ENCODE assay signal across 23 cellular contexts in the genomic region with DNA sequence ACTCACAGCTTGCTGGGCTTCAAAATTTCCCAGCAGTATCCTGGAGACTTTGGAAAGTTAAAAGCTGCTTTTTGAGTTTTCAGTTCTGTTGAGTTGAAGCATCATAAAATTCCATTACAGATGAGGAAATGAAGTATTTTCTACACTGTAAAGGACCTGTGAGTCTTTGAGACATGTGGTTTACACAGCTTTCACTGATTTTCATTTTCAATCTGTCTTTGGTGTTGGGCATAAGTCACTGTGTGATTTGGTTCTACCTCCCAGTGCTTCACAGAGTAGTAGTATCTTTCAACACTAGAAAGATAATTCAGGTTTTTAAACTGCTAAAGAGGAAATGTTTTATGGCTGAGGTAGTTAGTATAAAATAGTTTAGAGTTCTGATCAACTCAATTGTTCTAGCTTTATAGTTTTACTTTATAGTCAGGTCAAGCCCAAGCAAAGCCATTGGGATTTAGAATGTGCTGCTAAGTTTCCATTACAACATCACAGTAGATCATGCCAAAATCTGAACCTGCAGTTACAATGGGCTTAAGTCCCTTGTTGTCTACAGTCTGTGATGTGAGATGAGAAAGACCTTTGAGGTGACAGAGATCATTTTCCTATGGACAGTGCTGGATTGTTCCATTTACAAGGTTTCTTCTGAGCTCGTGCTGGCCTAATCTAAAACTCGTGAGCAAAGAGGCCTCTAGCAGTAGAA.
DNase-seq lines count a peak whose midpoint lies in the region; ATAC-seq, FAIRE-seq and TF ChIP-seq lines count a peak whose summit lies in the region.
"Had no signal": no experiment of that assay in that cellular context is flagged by ENCODE, and none has a peak within 500 bp of the region (broad histone marks: within the 10 kb centered on the region; RNA-seq: fewer than 3 reads in every experiment).

No MANE protein-coding gene starts in this region.

- H3K27ac ChIP-seq in right cardiac atrium (ENCODE audit: low read length) (peak overlapping the region; percentile 13), Karpas-422 (ENCODE audit: low read length) (no peak overlapping the region), endothelial cell of umbilical vein (ENCODE audit: insufficient read depth, low read depth, low read length) (no peak overlapping the region), caudate nucleus (ENCODE audit: low read depth, low read length) (no peak overlapping the region), sigmoid colon (no peak overlapping the region)
- H3K27ac ChIP-seq: GM23248 had no signal

- H3K79me2 ChIP-seq in Karpas-422 (ENCODE audit: low read length) (no peaks in the 10 kb centered on the region), endothelial cell of umbilical vein (ENCODE audit: control insufficient read depth, insufficient read depth, low read length) (no peaks in the 10 kb centered on the region)

- H3K36me3 ChIP-seq in Karpas-422 (ENCODE audit: insufficient read depth, low read length) (no peaks in the 10 kb centered on the region), endothelial cell of umbilical vein (ENCODE audit: control insufficient read depth in 2 of 2, extremely low read depth in 1 of 2, insufficient read depth in 2 of 2, low read length in 2 of 2) (no peaks in the 10 kb centered on the region), sigmoid colon (no peaks in the 10 kb centered on the region)
- H3K36me3 ChIP-seq: BE2C, HAP-1 had no signal

- CTCF ChIA-PET in endothelial cell of umbilical vein (lab: Charles Lee) (interaction anchor here (1.0 kb wide), 1 partner anchor 47 kb away, joined by 3 read pairs; no protein-coding TSS in a partner anchor), WTC11 (lab: Charles Lee) (interaction anchor here (1.0 kb wide), 1 partner anchor 9 kb away, joined by 3 read pairs; no protein-coding TSS in a partner anchor)

- no peaks in the 10 kb centered on the region for H3K4me1 Mint-ChIP-seq in WTC11
- H3K4me1 Mint-ChIP-seq: CD4-positive, CD25-positive, alpha-beta regulatory T cell had no signal

- H2AFZ ChIP-seq in Karpas-422 (ENCODE audit: low read length) (no peak overlapping the region), endothelial cell of umbilical vein (ENCODE audit: low read depth, low read length) (no peak overlapping the region)
- H2AFZ ChIP-seq: GM23248 had no signal

- ATAC-seq in right cardiac atrium (no peak), GM18873 (IDR thresholded peaks at IDR 0.05; ENCODE audit: low FRiP score, unreplicated experiment) (no peak), WTC11 (no peak)
- ATAC-seq: Right ventricle myocardium inferior had no signal

- H3K9me3 Mint-ChIP-seq in WTC11, result no peaks in the 10 kb centered on the region
- H3K9me3 Mint-ChIP-seq: CD4-positive, CD25-positive, alpha-beta regulatory T cell had no signal

- H4K20me1 ChIP-seq in Karpas-422 (ENCODE audit: insufficient read depth, low read depth, low read length), result no peaks in the 10 kb centered on the region
- H4K20me1 ChIP-seq in endothelial cell of umbilical vein (replicated peaks; ENCODE audit: control insufficient read depth, extremely low read depth, insufficient read depth, low read length), result no peaks in the 10 kb centered on the region

- no peaks in the 10 kb centered on the region for H3K9me2 ChIP-seq in Karpas-422 (replicated peaks; ENCODE audit: insufficient read depth, low read length)

- intact Hi-C loops in right cardiac atrium (cut with DNase I), result loop anchor here in 1 of 4 donors (10.0 kb wide), 1 partner anchor 151 kb away; no protein-coding TSS in a partner anchor
- intact Hi-C loops in cardiac septum (cut with DNase I), result no loop called here
- intact Hi-C loops in endothelial cell of umbilical vein (cut with micrococcal nuclease), result no loop called here
- intact Hi-C loops in sigmoid colon (cut with DNase I), result no loop called here

- H3K36me3 Mint-ChIP-seq in WTC11, result peaks cover 37% of the 10 kb centered on the region
- H3K36me3 Mint-ChIP-seq: CD4-positive, CD25-positive, alpha-beta regulatory T cell had no signal

- no peak overlapping the region for H3K4me3 ChIP-seq in right cardiac atrium (ENCODE audit: low read length)
- no peak overlapping the region for H3K4me3 ChIP-seq in Karpas-422 (ENCODE audit: low read length)
- H3K4me3 ChIP-seq in endothelial cell of umbilical vein (replicated peaks in 1 of 3; ENCODE audit: insufficient read depth in 1 of 3, low read depth in 1 of 3, low read length in 3 of 3), result no peak overlapping the region
- H3K4me3 ChIP-seq in sigmoid colon, result no peak overlapping the region
- H3K4me3 ChIP-seq: GM23248, HAP-1 had no signal

- POLR2A ChIA-PET in endothelial cell of umbilical vein (lab: Charles Lee) (no interaction called here), WTC11 (lab: Charles Lee) (no interaction called here)

- no peak overlapping the region for H3K4me2 ChIP-seq in Karpas-422 (ENCODE audit: low read depth, low read length, poor library complexity, severe bottlenecking)
- H3K4me2 ChIP-seq in endothelial cell of umbilical vein (ENCODE audit: insufficient read depth, low read length), result no peak overlapping the region

- H3K9me3 ChIP-seq in right cardiac atrium (ENCODE audit: control insufficient read depth, low read length) (no peaks in the 10 kb centered on the region), Karpas-422 (ENCODE audit: low read length) (no peaks in the 10 kb centered on the region), endothelial cell of umbilical vein (replicated peaks; ENCODE audit: control insufficient read depth, insufficient read depth, low read length) (no peaks in the 10 kb centered on the region), sigmoid colon (no peaks in the 10 kb centered on the region)
- H3K9me3 ChIP-seq: BE2C, HAP-1 had no signal

- no peaks in the 10 kb centered on the region for H3K9me1 ChIP-seq in endothelial cell of umbilical vein (replicated peaks; ENCODE audit: control insufficient read depth, extremely low read depth, insufficient read depth, low read length)

- no peak for TF ChIP-seq EP300 in sigmoid colon (IDR thresholded peaks at IDR 0.05)

- BruUV-seq in endothelial cell of umbilical vein (replicated peaks; lab: Mats Ljungman, UMichigan), result no TSS peak

- H3K4me1 ChIP-seq in right cardiac atrium (ENCODE audit: control insufficient read depth, insufficient read depth, low read length) (peaks cover 18% of the 10 kb centered on the region), Karpas-422 (ENCODE audit: low read length) (no peaks in the 10 kb centered on the region), endothelial cell of umbilical vein (ENCODE audit: control insufficient read depth, extremely low read depth, insufficient read depth, low read length) (peaks cover 76% of the 10 kb centered on the region), sigmoid colon (peaks cover 0 to 36% (median 24%) of the 10 kb centered on the region in 4 donors)
- H3K4me1 ChIP-seq: HAP-1 had no signal

- TF ChIP-seq CTCF in endothelial cell of umbilical vein (IDR thresholded peaks at IDR 0.05; ENCODE audit: extremely low read depth in 1 of 2, insufficient read depth in 1 of 2, low read depth in 1 of 2, low read length in 2 of 2) (no peak), WTC11 (IDR thresholded peaks at IDR 0.05) (no peak), sigmoid colon (IDR thresholded peaks at IDR 0.05) (no peak)

- no peak overlapping the region for H3K4me3 Mint-ChIP-seq in WTC11
- H3K4me3 Mint-ChIP-seq: CD4-positive, CD25-positive, alpha-beta regulatory T cell had no signal

- TF ChIP-seq POLR2A in endothelial cell of umbilical vein (IDR thresholded peaks at IDR 0.05; ENCODE audit: low read depth, low read length) (no peak), sigmoid colon (IDR thresholded peaks at IDR 0.05) (no peak)

- WGBS in right cardiac atrium, result 64% methylated on average over 2 of the region's 2 CpGs
- 89 to 95% methylated on average over 2 of the region's 2 CpGs for WGBS in sigmoid colon, 2 donors

- H3K27me3 ChIP-seq in right cardiac atrium (ENCODE audit: control insufficient read depth, insufficient read depth) (no peaks in the 10 kb centered on the region), Karpas-422 (ENCODE audit: low read length) (no peaks in the 10 kb centered on the region), endothelial cell of umbilical vein (ENCODE audit: control insufficient read depth in 2 of 2, insufficient read depth in 2 of 2, low read length in 2 of 2) (no peaks in the 10 kb centered on the region), sigmoid colon (no peaks in the 10 kb centered on the region)
- H3K27me3 ChIP-seq: BE2C had no signal

- dilution Hi-C loops in endothelial cell of umbilical vein (cut with MboI; ENCODE audit: extremely low pct_ligation_motif_present, low sequenced_read_pairs), result no loop called here

- DNase-seq in right cardiac atrium (no peak), cardiac septum (ENCODE audit: low spot score) (no peak), Karpas-422 (peak; percentile 29), endothelial cell of umbilical vein (ENCODE audit: low read depth, low spot score) (peak; percentile 63), WTC11 (ENCODE audit: low spot score) (no peak), caudate nucleus (lab: John Stamatoyannopoulos, UW) (no peak), sigmoid colon (no peak)
- DNase-seq: BE2C; CD4-positive, CD25-positive, alpha-beta regulatory T cell; COR-L47; GM23248; KBM-7; NCI-H1417; NCI-H187; NCI-H2107; NCI-H510A; NCI-H748 treated with DMSO at 0.1 percent for 48 hours had no signal

- H3K27ac Mint-ChIP-seq in WTC11, result no peak overlapping the region
- H3K27ac Mint-ChIP-seq: CD4-positive, CD25-positive, alpha-beta regulatory T cell had no signal

- H3K27me3 Mint-ChIP-seq in WTC11 (ENCODE audit: low read depth), result no peaks in the 10 kb centered on the region

- H3K9ac ChIP-seq in Karpas-422 (ENCODE audit: low read length), result no peak overlapping the region
- H3K9ac ChIP-seq in endothelial cell of umbilical vein (replicated peaks; ENCODE audit: extremely low read depth, insufficient read depth, low read length), result no peak overlapping the region
- H3K9ac ChIP-seq: GM23248 had no signal

- peak; percentile 68 for FAIRE-seq in endothelial cell of umbilical vein (lab: Jason Lieb, UNC)
- FAIRE-seq: A204.1, G401.6, RCC 7860 had no signal

TF ChIP-seq in endothelial cell of umbilical vein, 7 proteins besides CTCF, POLR2A, EP300 and RAD21 (continues in another document):
- TF ChIP-seq JUN (IDR thresholded peaks at IDR 0.05; ENCODE audit: borderline replicate concordance, insufficient read depth, insufficient read length, low read depth) (no peak), FOS (IDR thresholded peaks at IDR 0.05; ENCODE audit: borderline replicate concordance, insufficient read depth, low read length) (no peak)
- TF ChIP-seq, protein P1, sequence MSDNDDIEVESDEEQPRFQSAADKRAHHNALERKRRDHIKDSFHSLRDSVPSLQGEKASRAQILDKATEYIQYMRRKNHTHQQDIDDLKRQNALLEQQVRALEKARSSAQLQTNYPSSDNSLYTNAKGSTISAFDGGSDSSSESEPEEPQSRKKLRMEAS (IDR thresholded peaks at IDR 0.05; ENCODE audit: insufficient read depth, insufficient read length), result no peak

TF ChIP-seq in WTC11, 78 proteins besides CTCF, POLR2A, EP300 and RAD21 (continues in another document):
- no peak for TF ChIP-seq KAT7 (CRISPR knock-in tag; IDR thresholded peaks at IDR 0.05; ENCODE audit: borderline replicate concordance)
- no peak for TF ChIP-seq ZNF416 (CRISPR knock-in tag; IDR thresholded peaks at IDR 0.05)

Comparison
In these comparisons a context has a peak if more than half of its experiments do, and no peak if none do; other contexts are left out.
1. DNase-seq: peak in Karpas-422 (single experiment) and endothelial cell of umbilical vein (single experiment); none in right cardiac atrium (0 of 3), cardiac septum (single experiment), WTC11 (single experiment), caudate nucleus (0 of 61) and sigmoid colon (single experiment).